ENCODE assay signal across 1 cellular context in genomic region chr20:38158701-38159325, GRCh38.
TF ChIP-seq lines count a peak whose summit lies in the region.

No MANE protein-coding gene starts in this region.

TF ChIP-seq in K562, 482 proteins besides CTCF, POLR2A, EP300 and RAD21 (continued from another document and continues in another):
- TF ChIP-seq, protein P1, sequence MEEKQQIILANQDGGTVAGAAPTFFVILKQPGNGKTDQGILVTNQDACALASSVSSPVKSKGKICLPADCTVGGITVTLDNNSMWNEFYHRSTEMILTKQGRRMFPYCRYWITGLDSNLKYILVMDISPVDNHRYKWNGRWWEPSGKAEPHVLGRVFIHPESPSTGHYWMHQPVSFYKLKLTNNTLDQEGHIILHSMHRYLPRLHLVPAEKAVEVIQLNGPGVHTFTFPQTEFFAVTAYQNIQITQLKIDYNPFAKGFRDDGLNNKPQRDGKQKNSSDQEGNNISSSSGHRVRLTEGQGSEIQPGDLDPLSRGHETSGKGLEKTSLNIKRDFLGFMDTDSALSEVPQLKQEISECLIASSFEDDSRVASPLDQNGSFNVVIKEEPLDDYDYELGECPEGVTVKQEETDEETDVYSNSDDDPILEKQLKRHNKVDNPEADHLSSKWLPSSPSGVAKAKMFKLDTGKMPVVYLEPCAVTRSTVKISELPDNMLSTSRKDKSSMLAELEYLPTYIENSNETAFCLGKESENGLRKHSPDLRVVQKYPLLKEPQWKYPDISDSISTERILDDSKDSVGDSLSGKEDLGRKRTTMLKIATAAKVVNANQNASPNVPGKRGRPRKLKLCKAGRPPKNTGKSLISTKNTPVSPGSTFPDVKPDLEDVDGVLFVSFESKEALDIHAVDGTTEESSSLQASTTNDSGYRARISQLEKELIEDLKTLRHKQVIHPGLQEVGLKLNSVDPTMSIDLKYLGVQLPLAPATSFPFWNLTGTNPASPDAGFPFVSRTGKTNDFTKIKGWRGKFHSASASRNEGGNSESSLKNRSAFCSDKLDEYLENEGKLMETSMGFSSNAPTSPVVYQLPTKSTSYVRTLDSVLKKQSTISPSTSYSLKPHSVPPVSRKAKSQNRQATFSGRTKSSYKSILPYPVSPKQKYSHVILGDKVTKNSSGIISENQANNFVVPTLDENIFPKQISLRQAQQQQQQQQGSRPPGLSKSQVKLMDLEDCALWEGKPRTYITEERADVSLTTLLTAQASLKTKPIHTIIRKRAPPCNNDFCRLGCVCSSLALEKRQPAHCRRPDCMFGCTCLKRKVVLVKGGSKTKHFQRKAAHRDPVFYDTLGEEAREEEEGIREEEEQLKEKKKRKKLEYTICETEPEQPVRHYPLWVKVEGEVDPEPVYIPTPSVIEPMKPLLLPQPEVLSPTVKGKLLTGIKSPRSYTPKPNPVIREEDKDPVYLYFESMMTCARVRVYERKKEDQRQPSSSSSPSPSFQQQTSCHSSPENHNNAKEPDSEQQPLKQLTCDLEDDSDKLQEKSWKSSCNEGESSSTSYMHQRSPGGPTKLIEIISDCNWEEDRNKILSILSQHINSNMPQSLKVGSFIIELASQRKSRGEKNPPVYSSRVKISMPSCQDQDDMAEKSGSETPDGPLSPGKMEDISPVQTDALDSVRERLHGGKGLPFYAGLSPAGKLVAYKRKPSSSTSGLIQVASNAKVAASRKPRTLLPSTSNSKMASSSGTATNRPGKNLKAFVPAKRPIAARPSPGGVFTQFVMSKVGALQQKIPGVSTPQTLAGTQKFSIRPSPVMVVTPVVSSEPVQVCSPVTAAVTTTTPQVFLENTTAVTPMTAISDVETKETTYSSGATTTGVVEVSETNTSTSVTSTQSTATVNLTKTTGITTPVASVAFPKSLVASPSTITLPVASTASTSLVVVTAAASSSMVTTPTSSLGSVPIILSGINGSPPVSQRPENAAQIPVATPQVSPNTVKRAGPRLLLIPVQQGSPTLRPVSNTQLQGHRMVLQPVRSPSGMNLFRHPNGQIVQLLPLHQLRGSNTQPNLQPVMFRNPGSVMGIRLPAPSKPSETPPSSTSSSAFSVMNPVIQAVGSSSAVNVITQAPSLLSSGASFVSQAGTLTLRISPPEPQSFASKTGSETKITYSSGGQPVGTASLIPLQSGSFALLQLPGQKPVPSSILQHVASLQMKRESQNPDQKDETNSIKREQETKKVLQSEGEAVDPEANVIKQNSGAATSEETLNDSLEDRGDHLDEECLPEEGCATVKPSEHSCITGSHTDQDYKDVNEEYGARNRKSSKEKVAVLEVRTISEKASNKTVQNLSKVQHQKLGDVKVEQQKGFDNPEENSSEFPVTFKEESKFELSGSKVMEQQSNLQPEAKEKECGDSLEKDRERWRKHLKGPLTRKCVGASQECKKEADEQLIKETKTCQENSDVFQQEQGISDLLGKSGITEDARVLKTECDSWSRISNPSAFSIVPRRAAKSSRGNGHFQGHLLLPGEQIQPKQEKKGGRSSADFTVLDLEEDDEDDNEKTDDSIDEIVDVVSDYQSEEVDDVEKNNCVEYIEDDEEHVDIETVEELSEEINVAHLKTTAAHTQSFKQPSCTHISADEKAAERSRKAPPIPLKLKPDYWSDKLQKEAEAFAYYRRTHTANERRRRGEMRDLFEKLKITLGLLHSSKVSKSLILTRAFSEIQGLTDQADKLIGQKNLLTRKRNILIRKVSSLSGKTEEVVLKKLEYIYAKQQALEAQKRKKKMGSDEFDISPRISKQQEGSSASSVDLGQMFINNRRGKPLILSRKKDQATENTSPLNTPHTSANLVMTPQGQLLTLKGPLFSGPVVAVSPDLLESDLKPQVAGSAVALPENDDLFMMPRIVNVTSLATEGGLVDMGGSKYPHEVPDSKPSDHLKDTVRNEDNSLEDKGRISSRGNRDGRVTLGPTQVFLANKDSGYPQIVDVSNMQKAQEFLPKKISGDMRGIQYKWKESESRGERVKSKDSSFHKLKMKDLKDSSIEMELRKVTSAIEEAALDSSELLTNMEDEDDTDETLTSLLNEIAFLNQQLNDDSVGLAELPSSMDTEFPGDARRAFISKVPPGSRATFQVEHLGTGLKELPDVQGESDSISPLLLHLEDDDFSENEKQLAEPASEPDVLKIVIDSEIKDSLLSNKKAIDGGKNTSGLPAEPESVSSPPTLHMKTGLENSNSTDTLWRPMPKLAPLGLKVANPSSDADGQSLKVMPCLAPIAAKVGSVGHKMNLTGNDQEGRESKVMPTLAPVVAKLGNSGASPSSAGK (IDR thresholded peaks at IDR 0.05), result no peak
- TF ChIP-seq POLR2G (IDR thresholded peaks at IDR 0.05; ENCODE audit: low read depth, low read length) (0 out of 2 replicates have a peak, but pooled peaks have one; percentile 24), DACH1 (IDR thresholded peaks at IDR 0.05; ENCODE audit: partially characterized antibody) (no peak), MYC (IDR thresholded peaks at IDR 0.05; ENCODE audit: low read depth, low read length) (no peak; the same call in none of the 2 replicates), MYC (CRISPR knock-in tag; IDR thresholded peaks at IDR 0.05; ENCODE audit: borderline replicate concordance, low read depth) (peak; percentile 40; the same call in 1 of the 2 replicates), ETS1 (conservative IDR thresholded peaks at IDR 0.05; ENCODE audit: control insufficient read depth, low read depth, low read length) (peak; percentile 77; the same call in 1 of the 2 replicates), NBN (IDR thresholded peaks at IDR 0.05; ENCODE audit: low read depth) (peak; percentile 93), NFATC3 (IDR thresholded peaks at IDR 0.05) (peak; percentile 73; the same call in 1 of the 2 replicates), ZEB2 (IDR thresholded peaks at IDR 0.05) (peak; percentile 80), JUND (IDR thresholded peaks at IDR 0.05; ENCODE audit: borderline replicate concordance, low read depth, low read length) (peak; percentile 72), JUND (tag; IDR thresholded peaks at IDR 0.05; ENCODE audit: borderline replicate concordance, low read depth, low read length) (peak; percentile 49; the same call in 1 of the 3 replicates), KLF16 (IDR thresholded peaks at IDR 0.05) (peak; percentile 92), KLF1 (tag; IDR thresholded peaks at IDR 0.05) (no peak), RUNX1 (IDR thresholded peaks at IDR 0.05; ENCODE audit: low read depth) (peak; percentile 78; the same call in 1 of the 2 replicates), ELF1 (tag; IDR thresholded peaks at IDR 0.05) (peak; percentile 55), TSC22D4 (tag; IDR thresholded peaks at IDR 0.05) (no peak), SLC30A9 (CRISPR knock-in tag; IDR thresholded peaks at IDR 0.05) (no peak), CBFA2T3 (IDR thresholded peaks at IDR 0.05) (peak; percentile 98), ZNF232 (CRISPR knock-in tag; IDR thresholded peaks at IDR 0.05) (no peak), SOX6 (IDR thresholded peaks at IDR 0.05) (peak; percentile 89), GTF2B (IDR thresholded peaks at IDR 0.05; ENCODE audit: extremely low read depth, insufficient read length) (no peak), NFYB (IDR thresholded peaks at IDR 0.05; ENCODE audit: extremely low read depth, insufficient read length) (no peak), MXI1 (IDR thresholded peaks at IDR 0.05; ENCODE audit: low read depth, low read length) (no peak), ARNT (IDR thresholded peaks at IDR 0.05) (peak; percentile 77 to 78; a peak in 3 of 4 replicates), ZNF644 (tag; IDR thresholded peaks at IDR 0.05; ENCODE audit: low read depth) (peak; percentile 88), CHD1 (IDR thresholded peaks at IDR 0.05; ENCODE audit: low read length) (no peak), HMG20B (CRISPR knock-in tag; IDR thresholded peaks at IDR 0.05) (no peak), E4F1 (CRISPR knock-in tag; IDR thresholded peaks at IDR 0.05; ENCODE audit: borderline replicate concordance) (no peak), SMARCE1 (IDR thresholded peaks at IDR 0.05) (peak; percentile 92), MTA2 (IDR thresholded peaks at IDR 0.05; ENCODE audit: low read depth) (peak; percentile 84), ZNF583 (CRISPR knock-in tag; IDR thresholded peaks at IDR 0.05) (peak; percentile 73; the same call in 1 of the 2 replicates), ZNF668 (CRISPR knock-in tag; IDR thresholded peaks at IDR 0.05) (peak; percentile 81; the same call in 1 of the 2 replicates), FOXA3 (CRISPR knock-in tag; conservative IDR thresholded peaks at IDR 0.05 in 1 of 2, IDR thresholded peaks at IDR 0.05 in 1 of 2) (no peak), HDAC2 (IDR thresholded peaks at IDR 0.05) (0 out of 2 replicates have a peak, but pooled peaks have one; percentile 75), SMARCA4 (IDR thresholded peaks at IDR 0.05) (peak; percentile 95), HDAC8 (tag; IDR thresholded peaks at IDR 0.05) (no peak), PTRF (tag; IDR thresholded peaks at IDR 0.05) (no peak), ZFP1 (CRISPR knock-in tag; IDR thresholded peaks at IDR 0.05) (no peak), CCNT2 (IDR thresholded peaks at IDR 0.05; ENCODE audit: borderline replicate concordance, extremely low read depth, insufficient read length, low read depth, low read length) (peak; percentile 60)
- TF ChIP-seq, protein P2, sequence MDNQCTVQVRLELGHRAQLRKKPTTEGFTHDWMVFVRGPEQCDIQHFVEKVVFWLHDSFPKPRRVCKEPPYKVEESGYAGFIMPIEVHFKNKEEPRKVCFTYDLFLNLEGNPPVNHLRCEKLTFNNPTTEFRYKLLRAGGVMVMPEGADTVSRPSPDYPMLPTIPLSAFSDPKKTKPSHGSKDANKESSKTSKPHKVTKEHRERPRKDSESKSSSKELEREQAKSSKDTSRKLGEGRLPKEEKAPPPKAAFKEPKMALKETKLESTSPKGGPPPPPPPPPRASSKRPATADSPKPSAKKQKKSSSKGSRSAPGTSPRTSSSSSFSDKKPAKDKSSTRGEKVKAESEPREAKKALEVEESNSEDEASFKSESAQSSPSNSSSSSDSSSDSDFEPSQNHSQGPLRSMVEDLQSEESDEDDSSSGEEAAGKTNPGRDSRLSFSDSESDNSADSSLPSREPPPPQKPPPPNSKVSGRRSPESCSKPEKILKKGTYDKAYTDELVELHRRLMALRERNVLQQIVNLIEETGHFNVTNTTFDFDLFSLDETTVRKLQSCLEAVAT (IDR thresholded peaks at IDR 0.05), result peak in 1 of 2 experiments; percentile 54; a peak in 2 of 4 replicates
- TF ChIP-seq, protein P3, sequence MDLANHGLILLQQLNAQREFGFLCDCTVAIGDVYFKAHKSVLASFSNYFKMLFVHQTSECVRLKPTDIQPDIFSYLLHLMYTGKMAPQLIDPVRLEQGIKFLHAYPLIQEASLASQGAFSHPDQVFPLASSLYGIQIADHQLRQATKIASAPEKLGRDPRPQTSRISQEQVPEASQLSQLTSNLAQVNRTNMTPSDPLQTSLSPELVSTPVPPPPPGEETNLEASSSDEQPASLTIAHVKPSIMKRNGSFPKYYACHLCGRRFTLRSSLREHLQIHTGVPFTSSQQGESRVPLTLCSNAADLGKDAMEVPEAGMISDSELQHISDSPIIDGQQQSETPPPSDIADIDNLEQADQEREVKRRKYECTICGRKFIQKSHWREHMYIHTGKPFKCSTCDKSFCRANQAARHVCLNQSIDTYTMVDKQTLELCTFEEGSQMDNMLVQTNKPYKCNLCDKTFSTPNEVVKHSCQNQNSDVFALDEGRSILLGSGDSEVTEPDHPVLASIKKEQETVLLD (IDR thresholded peaks at IDR 0.05), result peak; percentile 76; the same call in 1 of the 2 replicates
- TF ChIP-seq, protein P4, sequence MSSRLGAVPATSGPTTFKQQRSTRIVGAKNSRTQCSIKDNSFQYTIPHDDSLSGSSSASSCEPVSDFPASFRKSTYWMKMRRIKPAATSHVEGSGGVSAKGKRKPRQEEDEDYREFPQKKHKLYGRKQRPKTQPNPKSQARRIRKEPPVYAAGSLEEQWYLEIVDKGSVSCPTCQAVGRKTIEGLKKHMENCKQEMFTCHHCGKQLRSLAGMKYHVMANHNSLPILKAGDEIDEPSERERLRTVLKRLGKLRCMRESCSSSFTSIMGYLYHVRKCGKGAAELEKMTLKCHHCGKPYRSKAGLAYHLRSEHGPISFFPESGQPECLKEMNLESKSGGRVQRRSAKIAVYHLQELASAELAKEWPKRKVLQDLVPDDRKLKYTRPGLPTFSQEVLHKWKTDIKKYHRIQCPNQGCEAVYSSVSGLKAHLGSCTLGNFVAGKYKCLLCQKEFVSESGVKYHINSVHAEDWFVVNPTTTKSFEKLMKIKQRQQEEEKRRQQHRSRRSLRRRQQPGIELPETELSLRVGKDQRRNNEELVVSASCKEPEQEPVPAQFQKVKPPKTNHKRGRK (tag; IDR thresholded peaks at IDR 0.05), result no peak
- TF ChIP-seq, protein P5, sequence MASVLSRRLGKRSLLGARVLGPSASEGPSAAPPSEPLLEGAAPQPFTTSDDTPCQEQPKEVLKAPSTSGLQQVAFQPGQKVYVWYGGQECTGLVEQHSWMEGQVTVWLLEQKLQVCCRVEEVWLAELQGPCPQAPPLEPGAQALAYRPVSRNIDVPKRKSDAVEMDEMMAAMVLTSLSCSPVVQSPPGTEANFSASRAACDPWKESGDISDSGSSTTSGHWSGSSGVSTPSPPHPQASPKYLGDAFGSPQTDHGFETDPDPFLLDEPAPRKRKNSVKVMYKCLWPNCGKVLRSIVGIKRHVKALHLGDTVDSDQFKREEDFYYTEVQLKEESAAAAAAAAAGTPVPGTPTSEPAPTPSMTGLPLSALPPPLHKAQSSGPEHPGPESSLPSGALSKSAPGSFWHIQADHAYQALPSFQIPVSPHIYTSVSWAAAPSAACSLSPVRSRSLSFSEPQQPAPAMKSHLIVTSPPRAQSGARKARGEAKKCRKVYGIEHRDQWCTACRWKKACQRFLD (CRISPR knock-in tag; IDR thresholded peaks at IDR 0.05), result peak; percentile 68
